Comparison of ENCODE assay signal across 1 cellular context in the genomic region with DNA sequence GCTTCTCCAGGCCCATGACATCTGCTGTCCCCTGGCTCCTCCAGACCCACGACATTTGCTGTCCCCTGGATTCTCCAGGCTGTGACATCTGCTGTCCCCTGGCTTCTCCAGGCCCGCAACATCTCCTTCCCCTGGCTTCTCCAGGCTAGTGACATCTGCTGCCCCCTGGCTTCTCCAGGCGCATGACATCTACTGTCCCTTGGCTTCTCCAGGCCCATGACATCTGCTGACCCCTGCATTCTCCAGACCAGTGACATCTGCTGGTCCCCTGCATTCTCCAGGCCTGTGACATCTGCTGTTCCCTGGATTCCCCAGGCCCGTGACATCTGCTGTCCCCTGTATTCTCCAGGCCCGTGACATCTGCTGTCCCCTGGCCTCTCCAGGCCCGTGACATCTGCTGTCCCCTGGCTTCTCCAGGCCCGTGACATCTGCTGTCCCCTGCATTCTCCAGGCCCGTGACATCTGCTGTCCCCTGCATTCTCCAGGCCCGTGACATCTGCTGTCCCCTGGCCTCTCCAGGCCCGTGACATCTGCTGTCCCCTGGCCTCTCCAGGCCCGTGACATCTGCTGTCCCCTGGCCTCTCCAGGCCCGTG.
A peak's percentile ranks its signal among the peaks of the same experiment; 100 is the strongest.
TF ChIP-seq lines count a peak whose summit lies in the region.

No MANE protein-coding gene starts in this region.

TF ChIP-seq in HepG2, 621 proteins besides CTCF, POLR2A, EP300 and RAD21:
- TF ChIP-seq STAG1 (CRISPR knock-in tag; IDR thresholded peaks at IDR 0.05), result peak; percentile 17; the same call in 1 of the 2 replicates
TF ChIP-seq in HepG2: peak in this region for 1; not testable (repeated sequence) for 620.
